Comparison of ENCODE assay signal across 8 cellular contexts in genomic region chr3:94004301-94004910, GRCh38. TPM values are rescaled to one million over a fixed set of nuclear protein-coding genes. Genes with fewer than 3 reads are reported as not detected.
DNase-seq lines count a peak whose midpoint lies in the region; ATAC-seq and TF ChIP-seq lines count a peak whose summit lies in the region.

No MANE protein-coding gene starts in this region.

- no peaks in the 10 kb centered on the region for H3K9me3 Mint-ChIP-seq in Calu3 (ENCODE audit: low read depth, unreplicated experiment)

- TF ChIP-seq CTCF in adrenal gland (IDR thresholded peaks at IDR 0.05) = peak; percentile 56 to 81 (median 76)
- peak; percentile 35 to 71 (median 62) for TF ChIP-seq CTCF in sigmoid colon (IDR thresholded peaks at IDR 0.05)
- no peak for TF ChIP-seq CTCF in Calu3 (IDR thresholded peaks at IDR 0.05; ENCODE audit: unreplicated experiment)

- H3K36me3 Mint-ChIP-seq in Calu3 (ENCODE audit: insufficient read depth, unreplicated experiment) = no peaks in the 10 kb centered on the region

- WGBS in adrenal gland, 4 donors = 0 to 1% (median 1%) methylated on average over 4 of the region's 4 CpGs
- WGBS in sigmoid colon, 2 donors = 1 to 4% methylated on average over 4 of the region's 4 CpGs

- no peaks in the 10 kb centered on the region for H3K4me1 Mint-ChIP-seq in Calu3 (ENCODE audit: low read depth, unreplicated experiment)

- no peaks in the 10 kb centered on the region for H3K9me3 ChIP-seq in adrenal gland (replicated peaks in 1 of 3)
- no peaks in the 10 kb centered on the region for H3K9me3 ChIP-seq in sigmoid colon

- H3K4me1 ChIP-seq in adrenal gland (replicated peaks in 1 of 2) (peaks cover 0 to 20% of the 10 kb centered on the region in 2 donors), sigmoid colon (no peaks in the 10 kb centered on the region)

- no peak overlapping the region for H3K27ac Mint-ChIP-seq in Calu3 (ENCODE audit: unreplicated experiment)

- H3K27me3 ChIP-seq in adrenal gland (no peaks in the 10 kb centered on the region), sigmoid colon (no peaks in the 10 kb centered on the region)

- intact Hi-C loops in adrenal gland (cut with DNase I) = loop anchor here (10.0 kb wide), 1 partner anchor 60 kb away; the partner anchor contains the start of genes DHFR2 (in 2 of the 2) and NSUN3 (in 2 of the 2)
- intact Hi-C loops in left cardiac atrium (cut with DNase I) = loop anchor here (2.0 to 10.0 kb wide), 2 partner anchors 58 to 60 kb away; partner anchors contain the start of genes DHFR2 (in 2 of the 2) and NSUN3 (in 2 of the 2)
- intact Hi-C loops in sigmoid colon (cut with DNase I) = loop anchor here (2.0 kb wide), 1 partner anchor 58 kb away; the partner anchor contains the start of genes DHFR2 and NSUN3
- intact Hi-C loops in Calu3 (cut with micrococcal nuclease; ENCODE audit: unreplicated experiment) = loop anchor here (1.0 to 10.0 kb wide), 2 partner anchors 65 to 100 kb away; no protein-coding TSS in a partner anchor

- in situ Hi-C loops in Caki2 (cut with HindIII; ENCODE audit: low pct_unique_long_range_greater_than_20kb, low sequenced_read_pairs) = no loop called here

- ATAC-seq in GM18873 (IDR thresholded peaks at IDR 0.05; ENCODE audit: low FRiP score, unreplicated experiment) = peak; percentile 91
- peak; percentile 84 for ATAC-seq in HG03064 (IDR thresholded peaks at IDR 0.05; ENCODE audit: low read depth, unreplicated experiment)
- peak; percentile 62 to 74 for ATAC-seq in left cardiac atrium

- H3K4me3 ChIP-seq in adrenal gland (peak overlapping the region in 1 of 4 donors; percentile 42), sigmoid colon (peak overlapping the region; percentile 1 to 38 (median 32))

- BruUV-seq in Calu3 (replicated peaks; lab: Mats Ljungman, UMichigan) = no TSS peak

- TF ChIP-seq POLR2A in adrenal gland (IDR thresholded peaks at IDR 0.05) (no peak), sigmoid colon (IDR thresholded peaks at IDR 0.05) (no peak)

- H3K36me3 ChIP-seq in adrenal gland (replicated peaks in 1 of 2) (no peaks in the 10 kb centered on the region), sigmoid colon (no peaks in the 10 kb centered on the region)

- DNase-seq in Caki2 (ENCODE audit: low read depth) = peak; percentile 23
- peak; percentile 17 for DNase-seq in NCI-H2171 (lab: John Stamatoyannopoulos, UW)
- no peak for DNase-seq in adrenal gland
- no peak for DNase-seq in left cardiac atrium
- DNase-seq in sigmoid colon = no peak
- DNase-seq in Calu3 = no peak

- TF ChIP-seq EP300 in sigmoid colon (IDR thresholded peaks at IDR 0.05) = no peak

- H3K27me3 Mint-ChIP-seq in Calu3 (ENCODE audit: unreplicated experiment) = no peaks in the 10 kb centered on the region

- CTCF ChIA-PET in Calu3 (lab: Charles Lee) = interaction anchor here (0.6 to 1.1 kb wide), 4 partner anchors 57 to 97 kb away, joined by 3 to 9 read pairs (median 4); no protein-coding TSS in a partner anchor

- H3K27ac ChIP-seq in adrenal gland (no peak overlapping the region), sigmoid colon (peak overlapping the region in 1 of 4 donors; percentile 35)

- H3K4me3 Mint-ChIP-seq in Calu3 (ENCODE audit: low read depth, unreplicated experiment) = no peak overlapping the region

RNA-seq across cellular contexts. Expression of gene STX19, which starts 24.0 kb away (rescaled TPM):
- total RNA-seq in Caki2 (2014; rRNA removed; shearing (Covaris generic); ENCODE audit: low replicate concordance) = not detected in 2 replicates
- total RNA-seq in adrenal gland = not detected
- polyA plus RNA-seq in adrenal gland = under 1 TPM; 0.07 to 0.26 (median 0.24) TPM
- not detected for total RNA-seq in left cardiac atrium
- not detected for total RNA-seq in sigmoid colon
- 10 to 100 TPM; 13.1 to 49.9 (median 34.2) TPM for polyA plus RNA-seq in sigmoid colon
- 5.1 and 5.2 TPM in 2 replicates for total RNA-seq in Calu3 (2022)

RNA-seq across cellular contexts. Expression of gene ARL13B, which starts 24.5 kb away (rescaled TPM):
- total RNA-seq in Caki2 (2014; rRNA removed; shearing (Covaris generic); ENCODE audit: low replicate concordance) = 2.5 and 2.9 TPM in 2 replicates
- total RNA-seq in adrenal gland = 1 to 10 TPM; 3.2 to 6.6 (median 6.1) TPM
- polyA plus RNA-seq in adrenal gland = 1 to 10 TPM; 3.5 to 7.7 (median 3.9) TPM
- total RNA-seq in left cardiac atrium = 1 to 10 TPM; 6.7 to 8.6 TPM
- total RNA-seq in sigmoid colon = 10 to 100 TPM in 3 of 4 donors, 1 to 10 TPM in 1; 9.6 to 14.0 (median 12.8) TPM
- 1 to 10 TPM; 1.8 to 3.7 (median 2.5) TPM for polyA plus RNA-seq in sigmoid colon
- total RNA-seq in Calu3 (2022) = 7.8 and 9.6 TPM in 2 replicates

RNA-seq across cellular contexts. Expression of gene PROS1, which starts 30.7 kb away (rescaled TPM):
- 2.7 and 4.3 TPM in 2 replicates for total RNA-seq in Caki2 (2014; rRNA removed; shearing (Covaris generic); ENCODE audit: low replicate concordance)
- 10 to 100 TPM; 12.4 to 34.6 (median 22.2) TPM for total RNA-seq in adrenal gland
- polyA plus RNA-seq in adrenal gland = 10 to 100 TPM in 1 of 3 donors, 1 to 10 TPM in 2; 6.6 to 19.1 (median 8.9) TPM
- total RNA-seq in left cardiac atrium = 10 to 100 TPM; 41.1 to 56.0 TPM
- total RNA-seq in sigmoid colon = 10 to 100 TPM; 17.8 to 31.4 (median 24.8) TPM
- polyA plus RNA-seq in sigmoid colon = 10 to 100 TPM in 1 of 3 donors, 1 to 10 TPM in 2; 2.8 to 25.2 (median 5.4) TPM
- 1.3 and 2.6 TPM in 2 replicates for total RNA-seq in Calu3 (2022)

RNA-seq across cellular contexts. Expression of gene DHFR2, which starts 58.3 kb away (rescaled TPM):
- 1.4 and 9.2 TPM in 2 replicates for total RNA-seq in Caki2 (2014; rRNA removed; shearing (Covaris generic); ENCODE audit: low replicate concordance)
- 10 to 100 TPM in 2 of 8 donors, 1 to 10 TPM in 6; 2.3 to 12.3 (median 7.7) TPM for total RNA-seq in adrenal gland
- 1 to 10 TPM; 3.1 to 9.2 (median 4.8) TPM for polyA plus RNA-seq in adrenal gland
- 1 to 10 TPM; 3.8 to 4.0 TPM for total RNA-seq in left cardiac atrium
- 1 to 10 TPM; 3.0 to 5.4 (median 4.5) TPM for total RNA-seq in sigmoid colon
- 1 to 10 TPM; 1.2 to 4.7 (median 1.2) TPM for polyA plus RNA-seq in sigmoid colon
- 5.0 and 5.4 TPM in 2 replicates for total RNA-seq in Calu3 (2022)

RNA-seq across cellular contexts. Expression of gene NSUN3, which starts 58.5 kb away (rescaled TPM):
- total RNA-seq in Caki2 (2014; rRNA removed; shearing (Covaris generic); ENCODE audit: low replicate concordance) = 8.9 and 10.6 TPM in 2 replicates
- total RNA-seq in adrenal gland (10 to 100 TPM in 6 of 8 donors, 1 to 10 TPM in 2; 5.1 to 17.7 (median 12.1) TPM), left cardiac atrium (1 to 10 TPM; 6.6 to 9.8 TPM), sigmoid colon (10 to 100 TPM in 1 of 4 donors, 1 to 10 TPM in 3; 7.3 to 13.8 (median 9.4) TPM), Calu3 (2022) (10.1 and 13.6 TPM in 2 replicates)
- polyA plus RNA-seq in adrenal gland (10 to 100 TPM in 1 of 3 donors, 1 to 10 TPM in 2; 3.1 to 15.2 (median 5.2) TPM), sigmoid colon (10 to 100 TPM in 1 of 3 donors, 1 to 10 TPM in 2; 8.5 to 16.0 (median 9.0) TPM)

Comparison
In these comparisons a context has a peak if more than half of its experiments do, and no peak if none do; other contexts are left out.
1. DNase-seq: peak in Caki2 (single experiment) and NCI-H2171 (single experiment); none in adrenal gland (0 of 7), left cardiac atrium (single experiment), sigmoid colon (single experiment) and Calu3 (single experiment).
2. Peak in every context shown above with its lines, with median percentiles within 50 percentile points of each other: ATAC-seq.